In genomic region chr18:76835380-76835779, GRCh38 we compare ENCODE assay signal across 28 cellular contexts.
"Had no signal": no experiment of that assay in that cellular context is flagged by ENCODE, and none has a peak within 500 bp of the region (broad histone marks: within the 10 kb centered on the region; RNA-seq: fewer than 3 reads in every experiment).

No MANE protein-coding gene starts in this region.

- H3K27me3 Mint-ChIP-seq: activated B cell treated with CpG ODN at 0.5 μM for 24 hours; activated CD4-positive, alpha-beta memory T cell treated with anti-CD3 and anti-CD28 coated beads for 36 hours; activated naive CD8-positive, alpha-beta T cell treated with anti-CD3 and anti-CD28 coated beads, Interleukin-2, amount 10 ng/mL, durations not matched to agents 7 days and 5 days; central memory CD8-positive, alpha-beta T cell; dendritic cell treated with granulocyte-macrophage colony-stimulating factor and Interleukin-4, amounts not matched to agents 40 ng/mL and 50 ng/mL, for 4 days; naive B cell; stimulated activated naive B cell treated with anti-CD40 and anti-IgM and Interleukin-4, amounts not matched to agents 10 μg/mL and 1 μg/mL and 100 μg/mL, for 72 hours; T-cell had no signal

- H3K4me3 ChIP-seq: gastrocnemius medialis, ovary, prostate gland, skin epidermis, testis, transverse colon had no signal

- H3K4me3 Mint-ChIP-seq: activated B cell treated with CpG ODN at 0.5 μM for 24 hours; activated CD4-positive, alpha-beta memory T cell treated with anti-CD3 and anti-CD28 coated beads for 36 hours; activated naive CD8-positive, alpha-beta T cell treated with anti-CD3 and anti-CD28 coated beads, Interleukin-2, amount 10 ng/mL, durations not matched to agents 7 days and 5 days; activated T-cell treated with anti-CD3 and anti-CD28 coated beads, Interleukin-2, amount 50 U/mL, for 4 hours; central memory CD8-positive, alpha-beta T cell; dendritic cell treated with granulocyte-macrophage colony-stimulating factor and Interleukin-4, amounts not matched to agents 40 ng/mL and 50 ng/mL, for 4 days; naive B cell; nephron progenitor cell; stimulated activated naive B cell treated with anti-CD40 and anti-IgM and Interleukin-4, amounts not matched to agents 10 μg/mL and 1 μg/mL and 100 μg/mL, for 72 hours; T-cell; T-helper 2 cell treated with Interferon-gamma antibody and Interleukin-4, amounts not matched to agents 5 μg/mL and 100 μg/mL, for 36 hours had no signal

- H3K9me3 Mint-ChIP-seq: activated CD4-positive, alpha-beta memory T cell treated with anti-CD3 and anti-CD28 coated beads for 36 hours; activated T-cell treated with anti-CD3 and anti-CD28 coated beads, Interleukin-2, amount 50 U/mL, for 4 hours; central memory CD8-positive, alpha-beta T cell; dendritic cell treated with granulocyte-macrophage colony-stimulating factor and Interleukin-4, amounts not matched to agents 40 ng/mL and 50 ng/mL, for 4 days; T-cell; T-helper 2 cell treated with Interferon-gamma antibody and Interleukin-4, amounts not matched to agents 5 μg/mL and 100 μg/mL, for 36 hours had no signal

- ATAC-seq: gastrocnemius medialis; sciatic nerve; stimulated activated naive B cell treated with anti-CD40 and anti-IgM and Interleukin-4, amounts not matched to agents 10 μg/mL and 1 μg/mL and 100 μg/mL, for 72 hours; T-cell had no signal

- H3K27me3 ChIP-seq: gastrocnemius medialis, neutrophil, ovary, testis, transverse colon had no signal

- DNase-seq: activated B cell treated with CpG ODN at 0.5 μM for 24 hours; activated CD4-positive, alpha-beta memory T cell treated with anti-CD3 and anti-CD28 coated beads for 36 hours; activated CD4-positive, alpha-beta T cell treated with anti-CD3 and anti-CD28 coated beads for 48 hours; activated effector memory CD4-positive, alpha-beta T cell treated with Interleukin-2 at 50 U/mL for 16 hours; activated naive CD4-positive, alpha-beta T cell treated with Interleukin-2 at 50 U/mL for 16 hours; activated naive CD8-positive, alpha-beta T cell treated with anti-CD3 and anti-CD28 coated beads, Interleukin-2, amount 10 ng/mL, durations not matched to agents 7 days and 5 days; activated T-cell treated with anti-CD3 and anti-CD28 coated beads, Interleukin-2, amount 50 U/mL, for 4 hours; gastrocnemius medialis; glutamatergic neuron; islet precursor cell; mammary epithelial cell; naive B cell; nephron progenitor cell; ovary; retina; stimulated activated CD4-positive, alpha-beta T cell treated with anti-CD3 and anti-CD28 coated beads, Interleukin-4, amount 100 ng/mL, for 4 hours; stimulated activated CD8-positive, alpha-beta memory T cell treated with anti-CD3 and anti-CD28 coated beads, Interleukin-4, amount 100 ng/mL, for 48 hours; stimulated activated naive B cell treated with anti-CD40 and anti-IgM and Interleukin-4, amounts not matched to agents 10 μg/mL and 1 μg/mL and 100 μg/mL, for 72 hours; T-cell; testis; transverse colon had no signal

- H3K9me3 ChIP-seq: gastrocnemius medialis, neutrophil, ovary, prostate gland, testis, transverse colon had no signal

- H3K27ac Mint-ChIP-seq: activated B cell treated with CpG ODN at 0.5 μM for 24 hours; activated CD4-positive, alpha-beta memory T cell treated with anti-CD3 and anti-CD28 coated beads for 36 hours; activated naive CD8-positive, alpha-beta T cell treated with anti-CD3 and anti-CD28 coated beads, Interleukin-2, amount 10 ng/mL, durations not matched to agents 7 days and 5 days; dendritic cell treated with granulocyte-macrophage colony-stimulating factor and Interleukin-4, amounts not matched to agents 40 ng/mL and 50 ng/mL, for 4 days; nephron progenitor cell; stimulated activated naive B cell treated with anti-CD40 and anti-IgM and Interleukin-4, amounts not matched to agents 10 μg/mL and 1 μg/mL and 100 μg/mL, for 72 hours; T-cell; T-helper 2 cell treated with Interferon-gamma antibody and Interleukin-4, amounts not matched to agents 5 μg/mL and 100 μg/mL, for 36 hours had no signal

- H3K4me1 ChIP-seq: prostate gland had no signal

- H3K36me3 Mint-ChIP-seq: naive B cell had no signal

- H3K27ac ChIP-seq: gastrocnemius medialis, neutrophil, ovary, prostate gland, skin epidermis, testis had no signal

- H3K36me3 ChIP-seq: gastrocnemius medialis, neutrophil, ovary, prostate gland, transverse colon had no signal
